25 cellular contexts compared by ENCODE assay signal in the genomic region with DNA sequence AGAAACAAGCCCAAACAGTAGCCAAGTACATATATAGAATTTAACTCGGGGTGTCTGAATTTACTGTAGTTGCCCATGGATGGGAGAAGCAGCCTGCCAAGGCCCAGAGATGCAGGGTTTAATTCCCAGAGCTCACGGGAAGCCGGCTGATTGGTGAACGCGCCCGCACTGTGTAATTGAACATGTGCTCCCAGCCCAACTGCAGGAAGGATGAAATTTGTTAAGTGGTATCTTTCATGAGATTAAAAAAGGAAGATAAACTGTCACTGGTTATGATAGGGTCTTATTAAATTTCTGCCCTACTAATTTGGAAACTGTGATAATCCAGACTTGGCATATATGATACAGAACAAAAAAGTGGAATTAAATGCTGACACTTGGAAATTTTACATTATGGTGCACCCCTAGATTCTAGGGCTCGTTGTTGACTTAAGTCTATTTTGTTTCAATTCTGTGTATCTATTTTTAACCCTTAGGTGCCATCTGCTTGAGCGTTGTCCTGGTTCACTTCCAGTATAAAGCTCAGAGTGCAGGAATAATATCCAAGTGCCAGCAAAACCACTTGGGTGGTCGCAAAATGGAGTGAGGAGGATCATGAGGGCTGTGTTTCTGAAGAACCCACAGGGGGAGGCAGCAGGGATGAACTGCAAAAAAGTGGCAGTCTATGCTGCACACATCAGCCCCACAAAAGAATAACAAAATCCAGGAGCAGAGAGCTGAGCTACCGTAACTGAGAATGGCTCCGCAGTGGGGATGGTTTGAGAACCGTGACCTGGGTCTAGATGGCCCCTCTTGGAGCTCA. TPM values are rescaled to one million over a fixed set of nuclear protein-coding genes. Genes with fewer than 3 reads are reported as not detected.
"Had no signal": no experiment of that assay in that cellular context is flagged by ENCODE, and none has a peak within 500 bp of the region (broad histone marks: within the 10 kb centered on the region; RNA-seq: fewer than 3 reads in every experiment).

No MANE protein-coding gene starts in this region.

- H3K27ac ChIP-seq: epithelial cell of prostate, esophagus muscularis mucosa, gastroesophageal sphincter, left ventricle myocardium inferior, lower lobe of right lung, sigmoid colon, skin epidermis, thoracic aorta had no signal

- H3K4me3 Mint-ChIP-seq: dendritic cell treated with granulocyte-macrophage colony-stimulating factor and Interleukin-4, amounts not matched to agents 40 ng/mL and 50 ng/mL, for 4 days; effector memory CD8-positive, alpha-beta T cell; memory B cell; naive thymus-derived CD8-positive, alpha-beta T cell; neural crest cell; stimulated activated naive B cell treated with anti-CD40 and anti-IgM and Interleukin-4, amounts not matched to agents 10 μg/mL and 1 μg/mL and 100 μg/mL, for 72 hours; stimulated activated naive CD8-positive, alpha-beta T cell treated with anti-CD3 and anti-CD28 coated beads, Interleukin-15, amount 100 ng/mL, for 72 hours had no signal

- H3K36me3 ChIP-seq: esophagus muscularis mucosa, gastroesophageal sphincter, left ventricle myocardium inferior, lower lobe of right lung, sigmoid colon, thoracic aorta, transverse colon had no signal

- H3K9me3 ChIP-seq: esophagus muscularis mucosa, gastroesophageal sphincter, lower lobe of right lung, sigmoid colon, thoracic aorta, transverse colon had no signal

- DNase-seq: effector memory CD8-positive, alpha-beta T cell; kidney; left cardiac atrium; left ventricle myocardium inferior; lower lobe of right lung; naive thymus-derived CD8-positive, alpha-beta T cell; sigmoid colon; stimulated activated CD4-positive, alpha-beta T cell treated with anti-CD3 and anti-CD28 coated beads, Interleukin-2, amount 100 ng/mL, for 24 hours; stimulated activated CD4-positive, alpha-beta T cell treated with anti-CD3 and anti-CD28 coated beads, Interleukin-4, amount 100 ng/mL, for 4 hours; stimulated activated naive B cell treated with anti-CD40 and anti-IgM and Interleukin-4, amounts not matched to agents 10 μg/mL and 1 μg/mL and 100 μg/mL, for 72 hours; stimulated activated naive CD8-positive, alpha-beta T cell treated with anti-CD3 and anti-CD28 coated beads, Interleukin-15, amount 100 ng/mL, for 72 hours; transverse colon had no signal

- H3K27me3 Mint-ChIP-seq: dendritic cell treated with granulocyte-macrophage colony-stimulating factor and Interleukin-4, amounts not matched to agents 40 ng/mL and 50 ng/mL, for 4 days; naive thymus-derived CD8-positive, alpha-beta T cell; stimulated activated naive B cell treated with anti-CD40 and anti-IgM and Interleukin-4, amounts not matched to agents 10 μg/mL and 1 μg/mL and 100 μg/mL, for 72 hours; stimulated activated naive CD8-positive, alpha-beta T cell treated with anti-CD3 and anti-CD28 coated beads, Interleukin-15, amount 100 ng/mL, for 72 hours had no signal

- H3K4me1 Mint-ChIP-seq: memory B cell; naive thymus-derived CD8-positive, alpha-beta T cell; neural crest cell; stimulated activated naive CD8-positive, alpha-beta T cell treated with anti-CD3 and anti-CD28 coated beads, Interleukin-15, amount 100 ng/mL, for 72 hours had no signal

- H3K9me3 Mint-ChIP-seq: dendritic cell treated with granulocyte-macrophage colony-stimulating factor and Interleukin-4, amounts not matched to agents 40 ng/mL and 50 ng/mL, for 4 days; effector memory CD8-positive, alpha-beta T cell; stimulated activated naive CD8-positive, alpha-beta T cell treated with anti-CD3 and anti-CD28 coated beads, Interleukin-15, amount 100 ng/mL, for 72 hours had no signal

- H3K27ac Mint-ChIP-seq: dendritic cell treated with granulocyte-macrophage colony-stimulating factor and Interleukin-4, amounts not matched to agents 40 ng/mL and 50 ng/mL, for 4 days; effector memory CD8-positive, alpha-beta T cell; memory B cell; naive thymus-derived CD8-positive, alpha-beta T cell; stimulated activated naive B cell treated with anti-CD40 and anti-IgM and Interleukin-4, amounts not matched to agents 10 μg/mL and 1 μg/mL and 100 μg/mL, for 72 hours had no signal

- H3K4me3 ChIP-seq: esophagus muscularis mucosa, gastroesophageal sphincter, left ventricle myocardium inferior, lower lobe of right lung, sigmoid colon, skin epidermis, thoracic aorta, transverse colon had no signal

- H3K27me3 ChIP-seq: sigmoid colon, transverse colon had no signal

- ATAC-seq: effector memory CD8-positive, alpha-beta T cell; gastroesophageal sphincter; left cardiac atrium; lower lobe of right lung; naive thymus-derived CD8-positive, alpha-beta T cell; stimulated activated naive B cell treated with anti-CD40 and anti-IgM and Interleukin-4, amounts not matched to agents 10 μg/mL and 1 μg/mL and 100 μg/mL, for 72 hours; stimulated activated naive CD8-positive, alpha-beta T cell treated with anti-CD3 and anti-CD28 coated beads, Interleukin-15, amount 100 ng/mL, for 72 hours had no signal

- FAIRE-seq: kidney had no signal

- H3K4me1 ChIP-seq: esophagus muscularis mucosa, gastroesophageal sphincter, left ventricle myocardium inferior, lower lobe of right lung, sigmoid colon had no signal

RNA-seq across cellular contexts. Expression of a gene that starts 13.8 kb away (rescaled TPM):
- total RNA-seq: fibroblast of villous mesenchyme; kidney; left cardiac atrium; left ventricle myocardium inferior; lower lobe of right lung; mononuclear cell; naive thymus-derived CD8-positive, alpha-beta T cell; neural crest cell; osteocyte; pulmonary artery endothelial cell; subcutaneous adipose tissue had no signal
